In genomic region chr6:97048771-97049170, GRCh38 we compare ENCODE assay signal across 15 cellular contexts.
"Had no signal": no experiment of that assay in that cellular context is flagged by ENCODE, and none has a peak within 500 bp of the region (broad histone marks: within the 10 kb centered on the region; RNA-seq: fewer than 3 reads in every experiment).

No MANE protein-coding gene starts in this region.

- H3K79me2 ChIP-seq: parathyroid adenoma had no signal

- H3K27ac Mint-ChIP-seq: natural killer cell, WTC11 had no signal

- H3K4me3 Mint-ChIP-seq: natural killer cell, WTC11 had no signal

- H3K4me3 ChIP-seq: ascending aorta, lower lobe of right lung, smooth muscle cell, thyroid gland had no signal

- DNase-seq: activated CD8-positive, alpha-beta memory T cell treated with anti-CD3 and anti-CD28 coated beads for 24 hours; activated CD8-positive, alpha-beta memory T cell treated with anti-CD3 and anti-CD28 coated beads, Interleukin-2, amount 50 U/mL, for 48 hours; activated gamma-delta T cell treated with Interleukin-2 at 50 U/mL for 16 hours; cerebellar nuclear complex; effector memory CD4-positive, alpha-beta T cell; left colon; lower lobe of right lung; natural killer cell; thyroid gland had no signal

- H3K36me3 ChIP-seq: ascending aorta, breast epithelium, lower lobe of right lung, neutrophil, thyroid gland had no signal

- H3K36me3 Mint-ChIP-seq: natural killer cell, WTC11 had no signal

- H3K9ac ChIP-seq: parathyroid adenoma had no signal

- H3K4me1 ChIP-seq: ascending aorta, breast epithelium, lower lobe of right lung, parathyroid adenoma had no signal

- H3K4me1 Mint-ChIP-seq: natural killer cell had no signal

- H3K4me2 ChIP-seq: smooth muscle cell had no signal

- H2AFZ ChIP-seq: parathyroid adenoma had no signal

- ATAC-seq: lower lobe of right lung, natural killer cell, WTC11 had no signal

- H3K9me3 ChIP-seq: ascending aorta, breast epithelium, lower lobe of right lung, neutrophil, thyroid gland had no signal

- H3K27ac ChIP-seq: ascending aorta, breast epithelium, lower lobe of right lung, parathyroid adenoma, thyroid gland had no signal

- H3K9me3 Mint-ChIP-seq: natural killer cell, WTC11 had no signal

- H3K27me3 ChIP-seq: ascending aorta, breast epithelium, neutrophil, thyroid gland had no signal
